ENCODE assay signal across 2 cellular contexts in genomic region chr9:2289234-2289755, GRCh38.
TF ChIP-seq lines count a peak whose summit lies in the region.

No MANE protein-coding gene starts in this region.

TF ChIP-seq in H1, 55 proteins besides CTCF, POLR2A, EP300 and RAD21:
- no peak for TF ChIP-seq SP2 (IDR thresholded peaks at IDR 0.05; ENCODE audit: low read length)
- TF ChIP-seq ASH2L (IDR thresholded peaks at IDR 0.05; ENCODE audit: low read length): no peak
- no peak for TF ChIP-seq ATF2 (IDR thresholded peaks at IDR 0.05; ENCODE audit: low read length)
- TF ChIP-seq KDM1A (IDR thresholded peaks at IDR 0.05; ENCODE audit: borderline replicate concordance, low read length): no peak
- no peak for TF ChIP-seq MAFK (IDR thresholded peaks at IDR 0.05; ENCODE audit: low read depth, low read length)
- no peak for TF ChIP-seq CBX5 (IDR thresholded peaks at IDR 0.05; ENCODE audit: low read depth, low read length)
- no peak for TF ChIP-seq CEBPB (IDR thresholded peaks at IDR 0.05; ENCODE audit: low read depth, low read length)
- no peak for TF ChIP-seq HDAC6 (IDR thresholded peaks at IDR 0.05; ENCODE audit: low read depth, low read length)
- no peak for TF ChIP-seq BCL11A (IDR thresholded peaks at IDR 0.05; ENCODE audit: low read depth in 2 of 2, low read length in 2 of 2)
- no peak for TF ChIP-seq POU5F1 (IDR thresholded peaks at IDR 0.05; ENCODE audit: low read depth, low read length)
- no peak for TF ChIP-seq CBX8 (IDR thresholded peaks at IDR 0.05; ENCODE audit: borderline replicate concordance, low read depth, low read length)
- TF ChIP-seq, protein P1, sequence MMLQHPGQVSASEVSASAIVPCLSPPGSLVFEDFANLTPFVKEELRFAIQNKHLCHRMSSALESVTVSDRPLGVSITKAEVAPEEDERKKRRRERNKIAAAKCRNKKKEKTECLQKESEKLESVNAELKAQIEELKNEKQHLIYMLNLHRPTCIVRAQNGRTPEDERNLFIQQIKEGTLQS (IDR thresholded peaks at IDR 0.05; ENCODE audit: insufficient read depth, low read depth, low read length): no peak
- TF ChIP-seq KDM4A (IDR thresholded peaks at IDR 0.05; ENCODE audit: low read depth, low read length, severe bottlenecking): no peak
- TF ChIP-seq USF2 (IDR thresholded peaks at IDR 0.05; ENCODE audit: low read length): no peak
- TF ChIP-seq SP1 (IDR thresholded peaks at IDR 0.05; ENCODE audit: low read depth, low read length): no peak
- TF ChIP-seq NANOG (IDR thresholded peaks at IDR 0.05; ENCODE audit: insufficient read depth, low read depth, low read length, poor library complexity, severe bottlenecking): no peak

TF ChIP-seq in neural cell, 6 proteins besides CTCF, POLR2A, EP300 and RAD21:
- TF ChIP-seq MXI1 (conservative IDR thresholded peaks at IDR 0.05; ENCODE audit: poor library complexity, severe bottlenecking) (no peak), EZH2 (IDR thresholded peaks at IDR 0.05; ENCODE audit: borderline replicate concordance, insufficient read depth, low read length, poor library complexity, severe bottlenecking) (no peak), POLR2AphosphoS5 (IDR thresholded peaks at IDR 0.05) (peak; percentile 32)
